In the genomic region with DNA sequence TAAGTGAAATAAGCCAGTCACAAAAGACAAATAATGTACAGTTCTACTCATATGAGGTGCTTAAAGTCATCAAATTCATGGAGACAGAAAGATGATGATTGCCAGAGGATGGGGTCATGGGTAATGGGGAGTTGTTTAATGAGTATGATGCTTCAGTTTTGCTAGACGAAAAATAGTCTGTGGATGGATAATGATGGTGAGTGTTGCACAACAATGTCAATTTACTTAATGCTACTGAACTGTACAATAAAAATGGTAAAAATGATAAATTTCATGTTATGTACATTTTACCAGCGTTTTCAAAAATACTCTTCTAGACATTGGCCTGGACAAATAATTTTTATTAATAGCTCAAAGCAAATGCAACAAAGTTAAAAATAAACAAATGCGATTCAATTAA, we compare ENCODE assay signal across 6 cellular contexts.
"Had no signal": no experiment of that assay in that cellular context is flagged by ENCODE, and none has a peak within 500 bp of the region (broad histone marks: within the 10 kb centered on the region; RNA-seq: fewer than 3 reads in every experiment).

No MANE protein-coding gene starts in this region.

- H3K4me3 ChIP-seq: K562 had no signal

- DNase-seq: KBM-7, KG1 had no signal

- ATAC-seq: K562 had no signal

- H3K9ac ChIP-seq: KMS-11 had no signal

- FAIRE-seq: HTR-8/SVneo, K562 had no signal

- H3K27ac ChIP-seq: HL-60, KMS-11 had no signal

- H3K4me2 ChIP-seq: KMS-11 had no signal
